In genomic region chr1:11652203-11652780, GRCh38 we compare ENCODE assay signal across 23 cellular contexts. TPM values are rescaled to one million over a fixed set of nuclear protein-coding genes. Genes with fewer than 3 reads are reported as not detected.
A peak's percentile ranks its signal among the peaks of the same experiment; 100 is the strongest.
DNase-seq lines count a peak whose midpoint lies in the region; ATAC-seq and TF ChIP-seq lines count a peak whose summit lies in the region.
"Had no signal": no experiment of that assay in that cellular context is flagged by ENCODE, and none has a peak within 500 bp of the region (broad histone marks: within the 10 kb centered on the region; RNA-seq: fewer than 3 reads in every experiment).

No MANE protein-coding gene starts in this region.

- intact Hi-C loops in right cardiac atrium (cut with DNase I) = loop anchor here in 3 of 4 donors (5.0 to 10.0 kb wide), 4 partner anchors 53 to 233 kb away; no protein-coding TSS in a partner anchor
- intact Hi-C loops in Right ventricle myocardium inferior (cut with DNase I) = no loop called here
- intact Hi-C loops in Panc1 (cut with micrococcal nuclease; ENCODE audit: unreplicated experiment) = loop anchor here (5.0 kb wide), 1 partner anchor 65 kb away; no protein-coding TSS in a partner anchor

- H3K27ac ChIP-seq in right cardiac atrium (ENCODE audit: low read length) = no peak overlapping the region
- peak overlapping the region; percentile 79 for H3K27ac ChIP-seq in Panc1 (ENCODE audit: low read length)
- peak overlapping the region; percentile 98 for H3K27ac ChIP-seq in hepatocyte
- H3K27ac ChIP-seq: KMS-11, parathyroid adenoma, sigmoid colon, SJCRH30, vagina had no signal

- H3K4me1 ChIP-seq in right cardiac atrium (ENCODE audit: control insufficient read depth, insufficient read depth, low read length) (peaks cover 2% of the 10 kb centered on the region), Panc1 (ENCODE audit: control insufficient read depth, insufficient read depth, low read length) (peaks cover 29% of the 10 kb centered on the region), hepatocyte (ENCODE audit: insufficient read depth) (peaks cover 15% of the 10 kb centered on the region)
- H3K4me1 ChIP-seq: parathyroid adenoma, SJCRH30 had no signal

- H3K79me2 ChIP-seq in hepatocyte = peaks cover 26% of the 10 kb centered on the region
- H3K79me2 ChIP-seq: parathyroid adenoma had no signal

- ATAC-seq in right cardiac atrium (no peak), Right ventricle myocardium inferior (no peak), Panc1 (no peak), GM19023 (IDR thresholded peaks at IDR 0.05; ENCODE audit: unreplicated experiment) (no peak), HG02623 (IDR thresholded peaks at IDR 0.05; ENCODE audit: unreplicated experiment) (no peak)
- no peak for ATAC-seq in stimulated activated naive B cell treated with anti-CD40 and anti-IgM and Interleukin-4, amounts not matched to agents 10 μg/mL and 1 μg/mL and 100 μg/mL, for 72 hours (replicated peaks)
- ATAC-seq in effector memory CD8-positive, alpha-beta T cell (replicated peaks) = no peak
- ATAC-seq: activated T-cell treated with anti-CD3 and anti-CD28 coated beads, Interleukin-2, amount 50 U/mL, for 72 hours had no signal

- H3K4me3 ChIP-seq in right cardiac atrium (ENCODE audit: low read length) (no peak overlapping the region), Panc1 (ENCODE audit: low read depth in 2 of 2, low read length in 2 of 2) (peak overlapping the region in 1 of 2 experiments; percentile 68; a peak in 1 of 4 replicates), hepatocyte (no peak overlapping the region)
- H3K4me3 ChIP-seq: HAP-1, sigmoid colon, SJCRH30, vagina had no signal

- WGBS in right cardiac atrium = 82% methylated on average over 11 of the region's 11 CpGs
- WGBS in hepatocyte (ENCODE audit: low lambda C conversion rate, missing lambda C conversion rate) = 93% methylated on average over 10 of the region's 11 CpGs

- no peak overlapping the region for H2AFZ ChIP-seq in hepatocyte
- H2AFZ ChIP-seq: parathyroid adenoma had no signal

- H3K36me3 ChIP-seq in Panc1 (ENCODE audit: control insufficient read depth, insufficient read depth, low read length) = no peaks in the 10 kb centered on the region; the same call in 1 of the 2 replicates
- no peaks in the 10 kb centered on the region for H3K36me3 ChIP-seq in hepatocyte (replicated peaks; ENCODE audit: insufficient read depth, low read depth)
- H3K36me3 ChIP-seq: SJCRH30, vagina had no signal

- TF ChIP-seq CTCF in Panc1 (IDR thresholded peaks at IDR 0.05) (no peak), hepatocyte (IDR thresholded peaks at IDR 0.05; ENCODE audit: poor library complexity) (no peak)

- H3K27me3 ChIP-seq in right cardiac atrium (ENCODE audit: control insufficient read depth, insufficient read depth) (no peaks in the 10 kb centered on the region), Panc1 (ENCODE audit: control insufficient read depth, insufficient read depth, low read length) (no peaks in the 10 kb centered on the region), hepatocyte (no peaks in the 10 kb centered on the region)

- no TSS peak for BruUV-seq in Panc1 (replicated peaks; lab: Mats Ljungman, UMichigan)

- H3K4me2 ChIP-seq in hepatocyte = peak overlapping the region; percentile 100
- H3K4me2 ChIP-seq: KMS-11 had no signal

- H3K9me3 Mint-ChIP-seq in stimulated activated naive B cell treated with anti-CD40 and anti-IgM and Interleukin-4, amounts not matched to agents 10 μg/mL and 1 μg/mL and 100 μg/mL, for 72 hours = no peaks in the 10 kb centered on the region
- no peaks in the 10 kb centered on the region for H3K9me3 Mint-ChIP-seq in effector memory CD8-positive, alpha-beta T cell
- H3K9me3 Mint-ChIP-seq: activated T-cell treated with anti-CD3 and anti-CD28 coated beads, Interleukin-2, amount 50 U/mL, for 72 hours had no signal

- H3K27ac Mint-ChIP-seq in stimulated activated naive B cell treated with anti-CD40 and anti-IgM and Interleukin-4, amounts not matched to agents 10 μg/mL and 1 μg/mL and 100 μg/mL, for 72 hours = peak overlapping the region; percentile 39
- H3K27ac Mint-ChIP-seq in effector memory CD8-positive, alpha-beta T cell = no peak overlapping the region
- H3K27ac Mint-ChIP-seq: activated T-cell treated with anti-CD3 and anti-CD28 coated beads, Interleukin-2, amount 50 U/mL, for 72 hours had no signal

- peaks cover 5 to 7% of the 10 kb centered on the region in 2 donors for H3K27me3 Mint-ChIP-seq in stimulated activated naive B cell treated with anti-CD40 and anti-IgM and Interleukin-4, amounts not matched to agents 10 μg/mL and 1 μg/mL and 100 μg/mL, for 72 hours
- no peaks in the 10 kb centered on the region for H3K27me3 Mint-ChIP-seq in effector memory CD8-positive, alpha-beta T cell

- H3K9me3 ChIP-seq in right cardiac atrium (ENCODE audit: control insufficient read depth, low read length) = no peaks in the 10 kb centered on the region
- H3K9me3 ChIP-seq in Panc1 (ENCODE audit: control insufficient read depth, insufficient read depth, low read depth, low read length) = no peaks in the 10 kb centered on the region
- no peaks in the 10 kb centered on the region for H3K9me3 ChIP-seq in hepatocyte (ENCODE audit: low read depth)
- H3K9me3 ChIP-seq: HAP-1, sigmoid colon, SJCRH30, vagina had no signal

- peaks cover 17 to 30% of the 10 kb centered on the region in 2 donors for H3K4me1 Mint-ChIP-seq in stimulated activated naive B cell treated with anti-CD40 and anti-IgM and Interleukin-4, amounts not matched to agents 10 μg/mL and 1 μg/mL and 100 μg/mL, for 72 hours
- peaks cover 20 to 22% of the 10 kb centered on the region in 2 donors for H3K4me1 Mint-ChIP-seq in effector memory CD8-positive, alpha-beta T cell (ENCODE audit: low read depth in 2 of 2)

- H3K4me3 Mint-ChIP-seq in stimulated activated naive B cell treated with anti-CD40 and anti-IgM and Interleukin-4, amounts not matched to agents 10 μg/mL and 1 μg/mL and 100 μg/mL, for 72 hours = no peak overlapping the region
- peak overlapping the region in 1 of 2 donors; percentile 84 for H3K4me3 Mint-ChIP-seq in effector memory CD8-positive, alpha-beta T cell

- peak in 2 of 3 donors; percentile 38 to 41 for DNase-seq in right cardiac atrium
- DNase-seq in Right ventricle myocardium inferior (ENCODE audit: missing footprints) = no peak
- no peak for DNase-seq in Panc1 (ENCODE audit: low read depth, low spot score)
- no peak for DNase-seq in hepatocyte (ENCODE audit: low spot score)
- no peak for DNase-seq in stimulated activated naive B cell treated with anti-CD40 and anti-IgM and Interleukin-4, amounts not matched to agents 10 μg/mL and 1 μg/mL and 100 μg/mL, for 72 hours
- no peak for DNase-seq in effector memory CD8-positive, alpha-beta T cell
- DNase-seq: activated CD4-positive, alpha-beta T cell treated with anti-CD3 and anti-CD28 coated beads for 48 hours; activated T-cell treated with anti-CD3 and anti-CD28 coated beads, Interleukin-2, amount 50 U/mL, for 72 hours; cortex of kidney; MV-4-11; NCI-H1694; NCI-H2227 treated with DMSO at 0.1 percent for 48 hours; NCI-H774; sigmoid colon; SJCRH30; stimulated activated CD4-positive, alpha-beta T cell treated with anti-CD3 and anti-CD28 coated beads, Interleukin-15, amount 100 ng/mL, for 24 hours; stimulated activated CD8-positive, alpha-beta memory T cell treated with anti-CD3 and anti-CD28 coated beads, Interleukin-4, amount 100 ng/mL, for 48 hours had no signal

- H4K20me1 ChIP-seq in hepatocyte (ENCODE audit: insufficient read depth, poor library complexity, severe bottlenecking) = no peaks in the 10 kb centered on the region

- CTCF ChIA-PET in Panc1 (lab: Charles Lee) = interaction anchor here (0.7 to 1.2 kb wide), 2 partner anchors 12 to 319 kb away, joined by 3 read pairs; partner anchors contain the start of gene FBXO6

- peaks cover 0 to 2% of the 10 kb centered on the region in 2 donors for H3K36me3 Mint-ChIP-seq in stimulated activated naive B cell treated with anti-CD40 and anti-IgM and Interleukin-4, amounts not matched to agents 10 μg/mL and 1 μg/mL and 100 μg/mL, for 72 hours
- peaks cover 17% of the 10 kb centered on the region for H3K36me3 Mint-ChIP-seq in effector memory CD8-positive, alpha-beta T cell (ENCODE audit: insufficient read depth)

- in situ Hi-C loops in Panc1 (cut with HindIII; ENCODE audit: low pct_unique_long_range_greater_than_20kb, low sequenced_read_pairs) = no loop called here

- no peaks in the 10 kb centered on the region for H3K9me2 ChIP-seq in hepatocyte (replicated peaks; ENCODE audit: insufficient read depth)

- POLR2A ChIA-PET in Panc1 (lab: Charles Lee) = no interaction called here

RNA-seq across cellular contexts. Expression of gene FBXO2, which starts 1.9 kb away (rescaled TPM):
- total RNA-seq in right cardiac atrium (10 to 100 TPM in 1 of 4 donors, 1 to 10 TPM in 3; 5.4 to 10.6 (median 6.5) TPM), Right ventricle myocardium inferior (4.2 TPM), Panc1 (2021; ENCODE audit: unreplicated experiment) (131 TPM), hepatocyte (122 and 134 TPM in 2 replicates)
- polyA plus RNA-seq in right cardiac atrium (14.0 TPM), hepatocyte (339 and 349 TPM in 2 replicates)
- polyA plus RNA-seq in Panc1 (2012; ENCODE audit: insufficient read length) = 299 TPM
- total RNA-seq: SJCRH30 had no signal

RNA-seq across cellular contexts. Expression of gene FBXO44, which starts 2.4 kb away (rescaled TPM):
- total RNA-seq in right cardiac atrium (10 to 100 TPM; 18.5 to 30.1 (median 24.8) TPM), Right ventricle myocardium inferior (19.0 TPM), Panc1 (2021; ENCODE audit: unreplicated experiment) (70.8 TPM), hepatocyte (15.9 and 24.8 TPM in 2 replicates)
- polyA plus RNA-seq in right cardiac atrium (25.1 TPM), hepatocyte (37.9 and 41.2 TPM in 2 replicates)
- 123 TPM for polyA plus RNA-seq in Panc1 (2012; ENCODE audit: insufficient read length)
- total RNA-seq: SJCRH30 had no signal

RNA-seq across cellular contexts. Expression of gene FBXO6, which starts 11.7 kb away (rescaled TPM):
- 1 to 10 TPM; 4.5 to 7.9 (median 5.9) TPM for total RNA-seq in right cardiac atrium
- polyA plus RNA-seq in right cardiac atrium = 9.9 TPM
- 11.8 TPM for total RNA-seq in Right ventricle myocardium inferior
- total RNA-seq in Panc1 (2021; ENCODE audit: unreplicated experiment) = 37.5 TPM
- 64.6 TPM for polyA plus RNA-seq in Panc1 (2012; ENCODE audit: insufficient read length)
- 19.4 and 21.5 TPM in 2 replicates for total RNA-seq in hepatocyte
- 28.9 and 30.0 TPM in 2 replicates for polyA plus RNA-seq in hepatocyte
- total RNA-seq: SJCRH30 had no signal

RNA-seq across cellular contexts. Expression of gene MAD2L2, which starts 28.7 kb away (rescaled TPM):
- total RNA-seq in right cardiac atrium (10 to 100 TPM; 15.5 to 20.3 (median 16.7) TPM), Right ventricle myocardium inferior (20.1 TPM), Panc1 (2021; ENCODE audit: unreplicated experiment) (84.8 TPM), hepatocyte (40.6 and 46.8 TPM in 2 replicates)
- polyA plus RNA-seq in right cardiac atrium (22.8 TPM), hepatocyte (63.2 and 72.7 TPM in 2 replicates)
- polyA plus RNA-seq in Panc1 (2012; ENCODE audit: insufficient read length) = 115 TPM

RNA-seq across cellular contexts. Expression of gene DRAXIN, which starts 39.2 kb away (rescaled TPM):
- under 1 TPM in 3 of 4 donors, not detected in 1; 0.03 to 0.08 (median 0.03) TPM for total RNA-seq in right cardiac atrium
- polyA plus RNA-seq in right cardiac atrium = 0.02 TPM
- 0.03 TPM for total RNA-seq in Right ventricle myocardium inferior
- total RNA-seq in Panc1 (2021; ENCODE audit: unreplicated experiment) = 0.13 TPM
- 0.11 TPM for polyA plus RNA-seq in Panc1 (2012; ENCODE audit: insufficient read length)
- 0.16 and 0.60 TPM in 2 replicates for total RNA-seq in hepatocyte
- 0.28 TPM in 1 of 2 replicates, not detected in the other for polyA plus RNA-seq in hepatocyte
- total RNA-seq: vagina had no signal

Comparison
In these comparisons a context has a peak if more than half of its experiments do, and no peak if none do; other contexts are left out.
1. DNase-seq: peak in right cardiac atrium (2 of 3); none in Right ventricle myocardium inferior (single experiment), Panc1 (single experiment), hepatocyte (single experiment), stimulated activated naive B cell treated with anti-CD40 and anti-IgM and Interleukin-4, amounts not matched to agents 10 μg/mL and 1 μg/mL and 100 μg/mL, for 72 hours (single experiment) and effector memory CD8-positive, alpha-beta T cell (0 of 3).
2. RNA of gene FBXO2, which starts 1.9 kb away (total RNA-seq): 122 to 134 TPM in hepatocyte and 131 TPM in Panc1 (single experiment); 5.4 to 10.6 TPM in right cardiac atrium and 4.2 TPM in Right ventricle myocardium inferior (single experiment); every median in the first group is over 10 times any median in the second.